Comparison of ENCODE assay signal across 2 cellular contexts in genomic region chr18:36175481-36175880, GRCh38.
TF ChIP-seq lines count a peak whose summit lies in the region.

No MANE protein-coding gene starts in this region.

TF ChIP-seq in K562, 482 proteins besides CTCF, POLR2A, EP300 and RAD21:
- no peak for TF ChIP-seq TOE1 (IDR thresholded peaks at IDR 0.05; ENCODE audit: borderline replicate concordance)
- TF ChIP-seq TOE1 (CRISPR knock-in tag; IDR thresholded peaks at IDR 0.05; ENCODE audit: borderline replicate concordance, low read depth) = no peak
- no peak for TF ChIP-seq STAG1 (CRISPR knock-in tag; IDR thresholded peaks at IDR 0.05; ENCODE audit: borderline replicate concordance)
- TF ChIP-seq HNRNPL (IDR thresholded peaks at IDR 0.05; ENCODE audit: low read depth, low read length) = no peak
- no peak for TF ChIP-seq ZNF165 (CRISPR knock-in tag; IDR thresholded peaks at IDR 0.05; ENCODE audit: borderline replicate concordance)
- TF ChIP-seq, protein P1, sequence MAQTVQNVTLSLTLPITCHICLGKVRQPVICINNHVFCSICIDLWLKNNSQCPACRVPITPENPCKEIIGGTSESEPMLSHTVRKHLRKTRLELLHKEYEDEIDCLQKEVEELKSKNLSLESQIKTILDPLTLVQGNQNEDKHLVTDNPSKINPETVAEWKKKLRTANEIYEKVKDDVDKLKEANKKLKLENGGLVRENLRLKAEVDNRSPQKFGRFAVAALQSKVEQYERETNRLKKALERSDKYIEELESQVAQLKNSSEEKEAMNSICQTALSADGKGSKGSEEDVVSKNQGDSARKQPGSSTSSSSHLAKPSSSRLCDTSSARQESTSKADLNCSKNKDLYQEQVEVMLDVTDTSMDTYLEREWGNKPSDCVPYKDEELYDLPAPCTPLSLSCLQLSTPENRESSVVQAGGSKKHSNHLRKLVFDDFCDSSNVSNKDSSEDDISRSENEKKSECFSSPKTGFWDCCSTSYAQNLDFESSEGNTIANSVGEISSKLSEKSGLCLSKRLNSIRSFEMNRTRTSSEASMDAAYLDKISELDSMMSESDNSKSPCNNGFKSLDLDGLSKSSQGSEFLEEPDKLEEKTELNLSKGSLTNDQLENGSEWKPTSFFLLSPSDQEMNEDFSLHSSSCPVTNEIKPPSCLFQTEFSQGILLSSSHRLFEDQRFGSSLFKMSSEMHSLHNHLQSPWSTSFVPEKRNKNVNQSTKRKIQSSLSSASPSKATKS (CRISPR knock-in tag; IDR thresholded peaks at IDR 0.05) = no peak
- no peak for TF ChIP-seq ILF3 (IDR thresholded peaks at IDR 0.05; ENCODE audit: borderline replicate concordance)
- no peak for TF ChIP-seq SRSF9 (IDR thresholded peaks at IDR 0.05; ENCODE audit: borderline replicate concordance, low read depth, low read length)
- no peak for TF ChIP-seq ZNF318 (IDR thresholded peaks at IDR 0.05; ENCODE audit: borderline replicate concordance in 1 of 2, low read depth in 1 of 2)
- no peak for TF ChIP-seq ZNF280B (CRISPR knock-in tag; IDR thresholded peaks at IDR 0.05)
- TF ChIP-seq XRCC5 (IDR thresholded peaks at IDR 0.05; ENCODE audit: low read depth, low read length) = no peak

TF ChIP-seq in HepG2, 621 proteins besides CTCF, POLR2A, EP300 and RAD21:
- TF ChIP-seq ZNF251 (CRISPR knock-in tag; IDR thresholded peaks at IDR 0.05) = no peak
